Comparison of ENCODE assay signal across 20 cellular contexts in genomic region chr22:48332438-48333322, GRCh38.
A peak's percentile ranks its signal among the peaks of the same experiment; 100 is the strongest.
DNase-seq lines count a peak whose midpoint lies in the region; ATAC-seq and TF ChIP-seq lines count a peak whose summit lies in the region.
"Had no signal": no experiment of that assay in that cellular context is flagged by ENCODE, and none has a peak within 500 bp of the region (broad histone marks: within the 10 kb centered on the region; RNA-seq: fewer than 3 reads in every experiment).

No MANE protein-coding gene starts in this region.

- no peaks in the 10 kb centered on the region for H3K4me1 Mint-ChIP-seq in activated naive CD4-positive, alpha-beta T cell treated with anti-CD3 and anti-CD28 coated beads for 36 hours (ENCODE audit: low read depth)

- H3K36me3 ChIP-seq in RWPE2 (ENCODE audit: low read depth) (no peaks in the 10 kb centered on the region), transverse colon (no peaks in the 10 kb centered on the region), mucosa of descending colon (ENCODE audit: low read depth) (no peaks in the 10 kb centered on the region)

- ATAC-seq in RWPE2 (ENCODE audit: low read depth): no peak
- no peak for ATAC-seq in mucosa of descending colon

- CTCF ChIA-PET in activated naive CD4-positive, alpha-beta T cell treated with anti-CD3 and anti-CD28 coated beads for 36 hours (lab: Charles Lee): no interaction called here

- H3K4me1 ChIP-seq in RWPE2 (ENCODE audit: insufficient read depth, poor library complexity, severe bottlenecking) (no peaks in the 10 kb centered on the region), transverse colon (no peaks in the 10 kb centered on the region), mucosa of descending colon (ENCODE audit: low read depth) (no peaks in the 10 kb centered on the region)

- no peak overlapping the region for H3K27ac Mint-ChIP-seq in activated naive CD4-positive, alpha-beta T cell treated with anti-CD3 and anti-CD28 coated beads for 36 hours

- H3K9me3 ChIP-seq in RWPE2 (ENCODE audit: severe bottlenecking) (no peaks in the 10 kb centered on the region), transverse colon (no peaks in the 10 kb centered on the region), mucosa of descending colon (no peaks in the 10 kb centered on the region)

- no peaks in the 10 kb centered on the region for H3K36me3 Mint-ChIP-seq in activated naive CD4-positive, alpha-beta T cell treated with anti-CD3 and anti-CD28 coated beads for 36 hours (ENCODE audit: low read depth)

- in situ Hi-C loops in transverse colon (cut with MboI; ENCODE audit: low pct_ligation_motif_present in 1 of 4, low pct_unique_long_range_greater_than_20kb in 1 of 4, low sequenced_read_pairs in 3 of 4): no loop called here

- no peak for TF ChIP-seq EP300 in transverse colon (IDR thresholded peaks at IDR 0.05; ENCODE audit: low read depth)

- intact Hi-C loops in transverse colon (cut with DNase I; ENCODE audit: low total_unique reads): no loop called here
- intact Hi-C loops in mucosa of descending colon (cut with DNase I, micrococcal nuclease): no loop called here
- intact Hi-C loops in activated naive CD4-positive, alpha-beta T cell treated with anti-CD3 and anti-CD28 coated beads for 36 hours (cut with micrococcal nuclease): no loop called here

- peak; percentile 53 for DNase-seq in activated effector memory CD4-positive, alpha-beta T cell treated with anti-CD3 and anti-CD28 coated beads, Interleukin-2, amount 50 U/mL, for 16 hours
- no peak for DNase-seq in activated effector memory CD4-positive, alpha-beta T cell treated with Interleukin-2 at 50 U/mL for 16 hours
- DNase-seq in RWPE2 (ENCODE audit: low spot score): peak; percentile 47
- peak; percentile 69 for DNase-seq in mesenteric fat pad (ENCODE audit: low spot score)
- DNase-seq in transverse colon: peak; percentile 2
- DNase-seq in UCSD-AML1 (lab: John Stamatoyannopoulos, UW; ENCODE audit: unreplicated experiment): no peak
- no peak for DNase-seq in mucosa of descending colon
- no peak for DNase-seq in activated naive CD4-positive, alpha-beta T cell treated with anti-CD3 and anti-CD28 coated beads for 36 hours
- DNase-seq: AML-193, DMS79, HCEC 1CT, KBM-7, NCI-H1417 treated with DMSO at 0.1 percent for 48 hours, NCI-H187 treated with DMSO at 0.1 percent for 48 hours, NCI-H2227 treated with DMSO at 0.1 percent for 48 hours, NCI-H510A treated with DMSO at 0.1 percent for 48 hours, NCI-H774, SIG-M5 had no signal

- peaks cover 2% of the 10 kb centered on the region for H3K27me3 Mint-ChIP-seq in activated naive CD4-positive, alpha-beta T cell treated with anti-CD3 and anti-CD28 coated beads for 36 hours (ENCODE audit: low read depth)

- no peak overlapping the region for H3K27ac ChIP-seq in RWPE2 (ENCODE audit: poor library complexity, severe bottlenecking)
- H3K27ac ChIP-seq in transverse colon: no peak overlapping the region
- H3K27ac ChIP-seq: 22Rv1, C4-2B had no signal

- TF ChIP-seq POLR2A in transverse colon (IDR thresholded peaks at IDR 0.05): no peak

- H3K4me3 ChIP-seq in RWPE2 (ENCODE audit: severe bottlenecking): no peak overlapping the region
- no peak overlapping the region for H3K4me3 ChIP-seq in transverse colon
- no peak overlapping the region for H3K4me3 ChIP-seq in mucosa of descending colon

- TF ChIP-seq CTCF in RWPE2 (IDR thresholded peaks at IDR 0.05; ENCODE audit: poor library complexity, severe bottlenecking) (no peak), transverse colon (IDR thresholded peaks at IDR 0.05) (no peak), mucosa of descending colon (IDR thresholded peaks at IDR 0.05) (no peak)

- peaks cover 4% of the 10 kb centered on the region for H3K9me3 Mint-ChIP-seq in activated naive CD4-positive, alpha-beta T cell treated with anti-CD3 and anti-CD28 coated beads for 36 hours

- WGBS in transverse colon (ENCODE audit: low coverage in 1 of 2), 2 donors: 75 to 88% methylated on average over 7 to 32 of the region's 32 CpGs

- H3K4me3 Mint-ChIP-seq in activated naive CD4-positive, alpha-beta T cell treated with anti-CD3 and anti-CD28 coated beads for 36 hours: no peak overlapping the region

- H3K27me3 ChIP-seq in RWPE2 (ENCODE audit: insufficient read depth, poor library complexity, severe bottlenecking) (no peaks in the 10 kb centered on the region), transverse colon (no peaks in the 10 kb centered on the region)

Comparison
In these comparisons a context has a peak if more than half of its experiments do, and no peak if none do; other contexts are left out.
1. DNase-seq: peak in activated effector memory CD4-positive, alpha-beta T cell treated with anti-CD3 and anti-CD28 coated beads, Interleukin-2, amount 50 U/mL, for 16 hours (single experiment), RWPE2 (single experiment), mesenteric fat pad (single experiment) and transverse colon (single experiment); none in activated effector memory CD4-positive, alpha-beta T cell treated with Interleukin-2 at 50 U/mL for 16 hours (single experiment), UCSD-AML1 (single experiment), mucosa of descending colon (0 of 3) and activated naive CD4-positive, alpha-beta T cell treated with anti-CD3 and anti-CD28 coated beads for 36 hours (single experiment).